In genomic region chr5:34915139-34915855, GRCh38 we compare ENCODE assay signal across 8 cellular contexts. TPM values are rescaled to one million over a fixed set of nuclear protein-coding genes. Genes with fewer than 3 reads are reported as not detected.
A peak's percentile ranks its signal among the peaks of the same experiment; 100 is the strongest.
DNase-seq lines count a peak whose midpoint lies in the region; ATAC-seq and TF ChIP-seq lines count a peak whose summit lies in the region.

BRIX1 (plus strand) TSS chr5:34915711; CDS start chr5:34915739, 28 bp downstream.
RAD1 (minus strand) TSS chr5:34915504; CDS start chr5:34914892, 612 bp downstream.

- peak; percentile 99 for ATAC-seq in GM21360 (IDR thresholded peaks at IDR 0.05; ENCODE audit: unreplicated experiment)
- peak; percentile 100 for ATAC-seq in lung (ENCODE audit: insufficient read depth, low FRiP score)

- H3K27ac ChIP-seq in lung (ENCODE audit: low read depth in 1 of 2, low read length in 1 of 2) = peak within 1 kb of the TSS; percentile 88 to 94

- no peaks in the 10 kb centered on the region for H3K27me3 ChIP-seq in lung (ENCODE audit: control insufficient read depth, insufficient read depth)

- peaks cover 0 to 14% of the 10 kb centered on the region in 2 donors for H3K4me1 ChIP-seq in lung (ENCODE audit: control insufficient read depth in 2 of 2, insufficient read depth in 2 of 2, low read length in 2 of 2)

- no peaks in the 10 kb centered on the region for H3K9me3 ChIP-seq in lung (ENCODE audit: control insufficient read depth in 2 of 2, insufficient read depth in 1 of 2, low read length in 1 of 2)

- peak within 1 kb of the TSS; percentile 94 for H3K4me3 ChIP-seq in lung

- H3K36me3 ChIP-seq in lung (ENCODE audit: control insufficient read depth in 2 of 2, insufficient read depth in 2 of 2, low read length in 2 of 2) = peaks cover 3 to 4% of the 10 kb centered on the region in 2 donors

- DNase-seq in COLO829 (ENCODE audit: low spot score) (peak; percentile 68), HT-29 (ENCODE audit: low spot score) (peak; percentile 99), lung (ENCODE audit: low spot score) (peak; percentile 97)
- peak; percentile 91 for DNase-seq in NK-92 treated with Interleukin-12 subunit alpha and Interleukin-12 subunit beta, amount 100 ng/mL, for 24 hours (lab: John Stamatoyannopoulos, UW)
- DNase-seq in activated CD8-positive, alpha-beta memory T cell treated with anti-CD3 and anti-CD28 coated beads for 1 hour (ENCODE audit: extremely low read depth in 1 of 2, low read depth in 1 of 2) = peak; percentile 71 to 88
- DNase-seq in effector CD8-positive, alpha-beta T cell (lab: John Stamatoyannopoulos, UW) = peak; percentile 78
- peak; percentile 81 to 89 (median 88) for DNase-seq in stimulated activated CD4-positive, alpha-beta T cell treated with anti-CD3 and anti-CD28 coated beads, TNF-alpha, amount 100 ng/mL, for 4 hours (ENCODE audit: low read depth in 3 of 3)

- WGBS in lung, 2 donors = 0% methylated on average over 66 to 67 of the region's 67 CpGs

- no peak for TF ChIP-seq CTCF in lung (IDR thresholded peaks at IDR 0.05; ENCODE audit: control extremely low read depth, extremely low read depth)

RNA-seq across cellular contexts. Expression of gene BRIX1, which starts in this region (rescaled TPM):
- 40.3 and 49.5 TPM in 2 replicates for total RNA-seq in HT-29 (2014; rRNA removed; shearing (Covaris generic))
- 10 to 100 TPM; 17.6 to 22.4 TPM for total RNA-seq in lung
- 10 to 100 TPM; 22.4 to 31.2 TPM for polyA plus RNA-seq in lung

RNA-seq across cellular contexts. Expression of gene RAD1, which starts in this region (rescaled TPM):
- total RNA-seq in HT-29 (2014; rRNA removed; shearing (Covaris generic)) = 48.2 and 55.9 TPM in 2 replicates
- 10 to 100 TPM; 19.5 to 45.7 TPM for total RNA-seq in lung
- polyA plus RNA-seq in lung = 10 to 100 TPM; 12.9 to 15.8 TPM

Comparison
In these comparisons a context has a peak if more than half of its experiments do, and no peak if none do; other contexts are left out.
1. Peak in every context shown above with its lines: DNase-seq, ATAC-seq, H3K4me3 ChIP-seq and H3K27ac ChIP-seq.